In genomic region chr1:246907472-246907871, GRCh38 we compare ENCODE assay signal across 8 cellular contexts. TPM values are rescaled to one million over a fixed set of nuclear protein-coding genes. Genes with fewer than 3 reads are reported as not detected.
A peak's percentile ranks its signal among the peaks of the same experiment; 100 is the strongest.
DNase-seq lines count a peak whose midpoint lies in the region; ATAC-seq and TF ChIP-seq lines count a peak whose summit lies in the region.

No MANE protein-coding gene starts in this region.

- H3K4me1 ChIP-seq in mucosa of descending colon (ENCODE audit: low read depth): no peaks in the 10 kb centered on the region

- DNase-seq in COR-L47 (lab: John Stamatoyannopoulos, UW): peak; percentile 45
- peak; percentile 69 for DNase-seq in NCI-H69 (lab: John Stamatoyannopoulos, UW)
- DNase-seq in dermis microvascular lymphatic vessel endothelial cell (ENCODE audit: low read depth in 2 of 2): peak; percentile 57 to 81
- DNase-seq in mucosa of descending colon: peak in 1 of 3 donors; percentile 63
- DNase-seq in NCI-H1048 (lab: John Stamatoyannopoulos, UW): no peak
- DNase-seq in iPS-NIHi11 (ENCODE audit: low spot score): no peak
- DNase-seq in cerebellar nuclear complex (lab: John Stamatoyannopoulos, UW): no peak

- ATAC-seq in GM21529 (IDR thresholded peaks at IDR 0.05; ENCODE audit: unreplicated experiment) (peak; percentile 66), mucosa of descending colon (peak; percentile 66)

- H3K36me3 ChIP-seq in mucosa of descending colon (ENCODE audit: low read depth): no peaks in the 10 kb centered on the region

- peak; percentile 16 for TF ChIP-seq CTCF in mucosa of descending colon (IDR thresholded peaks at IDR 0.05)

- H3K4me3 ChIP-seq in mucosa of descending colon: no peak overlapping the region

- H3K9me3 ChIP-seq in mucosa of descending colon: no peaks in the 10 kb centered on the region

- intact Hi-C loops in mucosa of descending colon (cut with DNase I, micrococcal nuclease): no loop called here

RNA-seq across cellular contexts. Expression of gene AHCTF1, which starts 24.3 kb away (rescaled TPM):
- total RNA-seq in dermis microvascular lymphatic vessel endothelial cell (20.5 and 22.9 TPM in 2 replicates), mucosa of descending colon (10 to 100 TPM; 25.5 to 41.6 (median 27.6) TPM)

Comparison
In these comparisons a context has a peak if more than half of its experiments do, and no peak if none do; other contexts are left out.
1. DNase-seq: peak in COR-L47 (single experiment), NCI-H69 (single experiment) and dermis microvascular lymphatic vessel endothelial cell (2 of 2); none in NCI-H1048 (single experiment), iPS-NIHi11 (single experiment) and cerebellar nuclear complex (0 of 2).